In the genomic region with DNA sequence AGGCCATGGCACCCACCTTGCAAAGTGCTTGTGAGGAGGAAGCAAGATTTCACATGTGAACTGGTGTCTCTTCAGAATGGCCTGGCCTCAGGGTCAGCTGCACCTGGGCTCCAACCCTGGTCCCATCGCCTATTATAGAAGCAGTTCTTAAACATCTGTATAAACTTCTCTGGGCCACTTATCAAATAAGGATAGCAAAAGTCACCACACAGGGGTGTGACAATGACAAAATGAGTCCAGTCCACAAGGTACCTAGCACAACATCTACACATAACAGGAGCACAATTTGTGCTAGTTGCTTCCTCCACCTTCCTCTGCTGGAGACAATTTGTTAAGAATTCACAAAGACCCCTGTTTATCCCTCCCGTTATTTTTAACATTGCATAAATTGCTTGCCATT, we compare ENCODE assay signal across 19 cellular contexts.
DNase-seq lines count a peak whose midpoint lies in the region; ATAC-seq and TF ChIP-seq lines count a peak whose summit lies in the region.
"Had no signal": no experiment of that assay in that cellular context is flagged by ENCODE, and none has a peak within 500 bp of the region (broad histone marks: within the 10 kb centered on the region; RNA-seq: fewer than 3 reads in every experiment).

No MANE protein-coding gene starts in this region.

- H3K9me3 ChIP-seq in left ventricle myocardium inferior (replicated peaks) (no peaks in the 10 kb centered on the region), parathyroid adenoma (ENCODE audit: control insufficient read depth, low read length) (no peaks in the 10 kb centered on the region), mucosa of descending colon (no peaks in the 10 kb centered on the region)
- H3K9me3 ChIP-seq: HAP-1 had no signal

- H3K79me2 ChIP-seq in parathyroid adenoma = no peaks in the 10 kb centered on the region

- H2AFZ ChIP-seq in parathyroid adenoma = peak overlapping the region; percentile 40

- H3K36me3 ChIP-seq in left ventricle myocardium inferior (no peaks in the 10 kb centered on the region), parathyroid adenoma (ENCODE audit: control insufficient read depth, insufficient read depth, low read length) (no peaks in the 10 kb centered on the region), mucosa of descending colon (ENCODE audit: low read depth) (no peaks in the 10 kb centered on the region)
- H3K36me3 ChIP-seq: HAP-1 had no signal

- no peak overlapping the region for H3K9ac ChIP-seq in parathyroid adenoma

- H3K4me3 ChIP-seq in left ventricle myocardium inferior (no peak overlapping the region), parathyroid adenoma (ENCODE audit: low read depth, low read length) (no peak overlapping the region), mucosa of descending colon (no peak overlapping the region)
- H3K4me3 ChIP-seq: HAP-1 had no signal

- H3K4me1 ChIP-seq in left ventricle myocardium inferior (peaks cover 20% of the 10 kb centered on the region), parathyroid adenoma (peaks cover 14% of the 10 kb centered on the region), mucosa of descending colon (ENCODE audit: low read depth) (no peaks in the 10 kb centered on the region)
- H3K4me1 ChIP-seq: HAP-1 had no signal

- H3K27me3 ChIP-seq in left ventricle myocardium inferior (ENCODE audit: low read depth) = no peaks in the 10 kb centered on the region
- H3K27me3 ChIP-seq in parathyroid adenoma (ENCODE audit: control insufficient read depth, insufficient read depth, low read length) = no peaks in the 10 kb centered on the region

- H3K27ac ChIP-seq in left ventricle myocardium inferior (replicated peaks) (peak overlapping the region; percentile 83), parathyroid adenoma (peak overlapping the region; percentile 34)

- intact Hi-C loops in Right ventricle myocardium inferior (cut with DNase I) (no loop called here), left ventricle myocardium inferior (cut with micrococcal nuclease) (no loop called here), mucosa of descending colon (cut with DNase I, micrococcal nuclease) (no loop called here)

- peak overlapping the region; percentile 18 for H3K4me2 ChIP-seq in parathyroid adenoma (ENCODE audit: low read length)

- DNase-seq in Right ventricle myocardium inferior (ENCODE audit: missing footprints) = no peak
- no peak for DNase-seq in left ventricle myocardium inferior
- no peak for DNase-seq in mucosa of descending colon
- DNase-seq in DMS114 treated with DMSO at 0.1 percent for 48 hours (lab: John Stamatoyannopoulos, UW; ENCODE audit: unreplicated experiment) = no peak
- DNase-seq: Calu3; DND-41; GOT3; NCI-H1048; NCI-H2029 treated with DMSO at 0.1 percent for 48 hours; NCI-H446 treated with DMSO at 0.1 percent for 48 hours; NCI-H526; NCI-H82; NK-92 treated with Interleukin-12 subunit alpha and Interleukin-12 subunit beta, amount 100 ng/mL, for 24 hours; RPMI8226; SHP77 treated with DMSO at 0.1 percent for 48 hours had no signal

- ATAC-seq in Right ventricle myocardium inferior (peak; percentile 26), HG03342 (IDR thresholded peaks at IDR 0.05; ENCODE audit: unreplicated experiment) (no peak), mucosa of descending colon (no peak), HG02759 (IDR thresholded peaks at IDR 0.05; ENCODE audit: unreplicated experiment) (no peak)

- TF ChIP-seq CTCF in left ventricle myocardium inferior (IDR thresholded peaks at IDR 0.05; ENCODE audit: borderline replicate concordance) = no peak
- no peak for TF ChIP-seq CTCF in parathyroid adenoma (IDR thresholded peaks at IDR 0.05)
- no peak for TF ChIP-seq CTCF in mucosa of descending colon (IDR thresholded peaks at IDR 0.05)
